In the genomic region with DNA sequence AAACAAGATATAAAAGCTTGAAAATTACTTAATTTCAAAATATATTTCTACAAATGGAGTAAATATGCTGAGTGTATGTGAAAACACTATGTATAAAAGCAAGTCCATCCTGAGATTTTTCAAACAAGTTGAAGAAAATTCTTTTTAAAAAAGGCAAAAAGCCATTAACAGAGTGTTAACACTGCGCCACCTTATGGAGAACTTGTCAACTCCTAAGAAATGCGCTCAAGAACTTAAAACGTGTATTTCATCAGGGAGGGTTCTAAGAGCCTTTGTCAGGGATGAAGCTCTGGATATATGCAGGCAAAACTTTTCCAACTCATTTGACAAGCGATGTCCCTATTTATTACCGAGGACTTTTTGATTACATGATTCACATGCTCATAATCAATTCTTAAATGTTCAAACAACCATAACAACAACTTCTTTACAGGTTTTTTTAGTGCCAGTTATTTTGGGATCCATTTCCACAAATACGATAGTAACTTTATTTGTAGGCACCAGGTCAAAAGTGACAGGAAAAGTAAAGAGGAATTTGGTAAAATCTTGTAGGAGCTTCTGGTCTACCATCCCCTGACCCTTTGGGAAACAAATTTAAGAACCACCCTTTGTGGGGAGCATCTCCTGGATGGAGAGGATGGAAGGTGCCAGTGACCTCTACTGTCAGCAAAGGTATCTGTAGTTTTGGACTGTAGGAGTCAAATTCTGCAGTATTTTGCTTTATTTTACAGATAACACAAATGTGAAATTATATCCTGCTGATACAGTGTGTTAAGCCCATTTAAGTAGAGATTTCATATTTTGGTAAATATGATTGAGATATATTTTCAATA, we compare ENCODE assay signal across 8 cellular contexts. TPM values are rescaled to one million over a fixed set of nuclear protein-coding genes. Genes with fewer than 3 reads are reported as not detected.
DNase-seq lines count a peak whose midpoint lies in the region; ATAC-seq and TF ChIP-seq lines count a peak whose summit lies in the region.

No MANE protein-coding gene starts in this region.

- H3K4me1 ChIP-seq in BE2C (no peaks in the 10 kb centered on the region), OCI-LY1 (ENCODE audit: insufficient read depth, low read length, severe bottlenecking) (no peaks in the 10 kb centered on the region), testis (no peaks in the 10 kb centered on the region)

- ATAC-seq in HG02970 (IDR thresholded peaks at IDR 0.05; ENCODE audit: low FRiP score, unreplicated experiment): no peak
- no peak for ATAC-seq in HG03159 (IDR thresholded peaks at IDR 0.05; ENCODE audit: unreplicated experiment)
- ATAC-seq in Right ventricle myocardium superior (ENCODE audit: poor library complexity): no peak

- intact Hi-C loops in testis (cut with DNase I; ENCODE audit: low total_unique reads): no loop called here
- intact Hi-C loops in Right ventricle myocardium superior (cut with DNase I): no loop called here

- no peaks in the 10 kb centered on the region for H3K79me2 ChIP-seq in OCI-LY1 (ENCODE audit: insufficient read depth, low read length)

- no peaks in the 10 kb centered on the region for H3K27me3 ChIP-seq in BE2C
- no peaks in the 10 kb centered on the region for H3K27me3 ChIP-seq in OCI-LY1 (ENCODE audit: insufficient read depth, low read length)
- no peaks in the 10 kb centered on the region for H3K27me3 ChIP-seq in testis

- DNase-seq in BE2C (peak; percentile 22), GM20000 (ENCODE audit: low spot score) (no peak), fibroblast of mammary gland (ENCODE audit: low read depth) (peak; percentile 67), testis (peak; percentile 23), Right ventricle myocardium superior (no peak)

- peak; percentile 66 for TF ChIP-seq CTCF in BE2C (IDR thresholded peaks at IDR 0.05; ENCODE audit: low read depth, low read length)
- TF ChIP-seq CTCF in GM20000 (IDR thresholded peaks at IDR 0.05; ENCODE audit: extremely low read depth, missing control alignments): peak; percentile 8
- TF ChIP-seq CTCF in OCI-LY1 (IDR thresholded peaks at IDR 0.05; ENCODE audit: low read length): peak; percentile 86
- peak; percentile 72 for TF ChIP-seq CTCF in fibroblast of mammary gland (conservative IDR thresholded peaks at IDR 0.05; ENCODE audit: control insufficient read depth, insufficient read depth, low read depth, low read length)
- TF ChIP-seq CTCF in testis (IDR thresholded peaks at IDR 0.05): peak in 2 of 3 experiments; percentile 11 to 34

- no peak overlapping the region for H3K4me2 ChIP-seq in OCI-LY1 (ENCODE audit: low read length)

- no peak overlapping the region for H3K9ac ChIP-seq in OCI-LY1 (ENCODE audit: low read length)

- WGBS in testis, 2 donors: 36 to 39% methylated on average over 6 of the region's 6 CpGs

- H3K9me2 ChIP-seq in OCI-LY1 (ENCODE audit: low read depth, low read length): no peaks in the 10 kb centered on the region

- no peak for TF ChIP-seq POLR2A in testis (IDR thresholded peaks at IDR 0.05)

- H3K4me3 ChIP-seq in BE2C (ENCODE audit: low read depth, low read length) (no peak overlapping the region), OCI-LY1 (ENCODE audit: low read depth, low read length, poor library complexity, severe bottlenecking) (no peak overlapping the region), fibroblast of mammary gland (ENCODE audit: control insufficient read depth, low read depth, low read length) (no peak overlapping the region), testis (no peak overlapping the region)

- H3K36me3 ChIP-seq in BE2C (no peaks in the 10 kb centered on the region), OCI-LY1 (ENCODE audit: insufficient read depth, low read length) (no peaks in the 10 kb centered on the region), testis (ENCODE audit: low read depth, missing control alignments) (no peaks in the 10 kb centered on the region)

- H3K9me3 ChIP-seq in BE2C (no peaks in the 10 kb centered on the region), OCI-LY1 (ENCODE audit: low read length) (no peaks in the 10 kb centered on the region), testis (no peaks in the 10 kb centered on the region)

- no peaks in the 10 kb centered on the region for H3F3A ChIP-seq in OCI-LY1 (ENCODE audit: insufficient read depth, low read length)

- H3K27ac ChIP-seq in OCI-LY1 (ENCODE audit: low read depth, low read length, poor library complexity, severe bottlenecking) (no peak overlapping the region), testis (no peak overlapping the region)

- no peaks in the 10 kb centered on the region for H4K20me1 ChIP-seq in OCI-LY1 (ENCODE audit: insufficient read depth, low read length)

- no peak overlapping the region for H2AFZ ChIP-seq in OCI-LY1 (ENCODE audit: low read length)

RNA-seq across cellular contexts. Expression of a gene that starts 23.2 kb away (rescaled TPM):
- polyA plus RNA-seq in BE2C (2012; ENCODE audit: insufficient read depth, insufficient read length, low read depth): not detected
- total RNA-seq in testis (under 1 TPM; 0.31 to 0.56 TPM), Right ventricle myocardium superior (0.05 TPM)
- polyA plus RNA-seq in testis (ENCODE audit: insufficient read depth, low read depth, low replicate concordance): 0.76 TPM

Comparison
In these comparisons a context has a peak if more than half of its experiments do, and no peak if none do; other contexts are left out.
1. DNase-seq: peak in BE2C (single experiment), fibroblast of mammary gland (single experiment) and testis (single experiment); none in GM20000 (single experiment) and Right ventricle myocardium superior (single experiment).
2. CTCF ChIP-seq: peak in every context shown above with its lines; median percentile 86 in OCI-LY1; 72 in fibroblast of mammary gland; 66 in BE2C; 22 in testis; 8 in GM20000.